21 cellular contexts compared by ENCODE assay signal in the genomic region with DNA sequence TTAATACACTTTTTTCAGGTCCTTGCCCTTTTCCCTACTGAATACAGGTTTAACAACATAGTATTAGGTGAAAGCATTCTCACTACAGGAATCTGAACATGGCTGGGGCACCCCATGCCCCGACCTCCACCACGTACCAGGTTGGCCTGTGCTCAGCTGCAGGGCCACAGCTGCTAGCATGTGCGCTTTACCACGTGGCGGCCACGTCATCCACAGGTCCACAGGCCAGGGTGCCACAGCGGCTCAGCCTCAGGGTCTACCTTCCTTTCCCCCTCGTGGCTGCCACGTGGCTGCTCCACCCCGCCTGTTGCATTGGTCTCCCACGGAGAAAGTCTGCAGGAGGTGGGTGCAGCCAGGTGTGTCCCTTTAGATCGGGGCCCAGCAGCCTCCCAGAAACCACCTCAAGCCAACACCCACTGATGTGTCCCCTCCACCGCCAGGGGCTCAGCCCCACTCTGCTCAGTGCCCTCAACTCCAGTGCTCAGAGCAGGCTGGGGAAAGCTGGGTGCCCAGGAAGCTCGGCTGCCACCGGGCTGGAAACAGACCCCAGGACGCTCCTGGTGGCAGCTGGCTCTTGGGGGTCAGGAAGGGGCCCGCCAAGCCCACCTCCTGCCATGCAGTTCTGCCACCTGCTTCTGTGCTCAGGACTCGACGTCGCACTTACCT. TPM values are rescaled to one million over a fixed set of nuclear protein-coding genes. Genes with fewer than 3 reads are reported as not detected.
"Had no signal": no experiment of that assay in that cellular context is flagged by ENCODE, and none has a peak within 500 bp of the region (broad histone marks: within the 10 kb centered on the region; RNA-seq: fewer than 3 reads in every experiment).

No MANE protein-coding gene starts in this region.

- H3K9ac ChIP-seq: parathyroid adenoma had no signal

- H3K27me3 Mint-ChIP-seq: stimulated activated naive B cell treated with anti-CD40 and anti-IgM and Interleukin-4, amounts not matched to agents 10 μg/mL and 1 μg/mL and 100 μg/mL, for 72 hours; stimulated activated naive CD8-positive, alpha-beta T cell treated with anti-CD3 and anti-CD28 coated beads, Interleukin-15, amount 100 ng/mL, for 72 hours had no signal

- H3K4me1 Mint-ChIP-seq: endodermal cell had no signal

- FAIRE-seq: endothelial cell of umbilical vein, kidney had no signal

- H3K79me2 ChIP-seq: parathyroid adenoma had no signal

- H3K4me3 ChIP-seq: coronary artery, prostate gland, sigmoid colon, skin epidermis, testis, tibial nerve had no signal

- H3K4me1 ChIP-seq: parathyroid adenoma had no signal

- ATAC-seq: left colon; stimulated activated naive B cell treated with anti-CD40 and anti-IgM and Interleukin-4, amounts not matched to agents 10 μg/mL and 1 μg/mL and 100 μg/mL, for 72 hours; stimulated activated naive CD8-positive, alpha-beta T cell treated with anti-CD3 and anti-CD28 coated beads, Interleukin-15, amount 100 ng/mL, for 72 hours had no signal

- H3K4me3 Mint-ChIP-seq: endodermal cell; nephron; stimulated activated naive B cell treated with anti-CD40 and anti-IgM and Interleukin-4, amounts not matched to agents 10 μg/mL and 1 μg/mL and 100 μg/mL, for 72 hours; stimulated activated naive CD8-positive, alpha-beta T cell treated with anti-CD3 and anti-CD28 coated beads, Interleukin-15, amount 100 ng/mL, for 72 hours had no signal

- H3K9me3 Mint-ChIP-seq: endodermal cell; nephron; stimulated activated naive B cell treated with anti-CD40 and anti-IgM and Interleukin-4, amounts not matched to agents 10 μg/mL and 1 μg/mL and 100 μg/mL, for 72 hours; stimulated activated naive CD8-positive, alpha-beta T cell treated with anti-CD3 and anti-CD28 coated beads, Interleukin-15, amount 100 ng/mL, for 72 hours had no signal

- H2AFZ ChIP-seq: parathyroid adenoma had no signal

- H3K27ac Mint-ChIP-seq: endodermal cell; stimulated activated naive B cell treated with anti-CD40 and anti-IgM and Interleukin-4, amounts not matched to agents 10 μg/mL and 1 μg/mL and 100 μg/mL, for 72 hours had no signal

- H3K27me3 ChIP-seq: foreskin keratinocyte, sigmoid colon, testis, tibial nerve had no signal

- H3K27ac ChIP-seq: coronary artery, foreskin keratinocyte, parathyroid adenoma, sigmoid colon, testis, tibial nerve had no signal

- H3K9me3 ChIP-seq: prostate gland, sigmoid colon, testis, tibial nerve had no signal

- DNase-seq: cerebellar nuclear complex; effector CD4-positive, alpha-beta T cell; endodermal cell; erythroblast; left colon; mammary epithelial cell; sigmoid colon; stimulated activated CD4-positive, alpha-beta T cell treated with anti-CD3 and anti-CD28 coated beads, Interleukin-2, amount 100 ng/mL, for 24 hours; stimulated activated CD4-positive, alpha-beta T cell treated with anti-CD3 and anti-CD28 coated beads, Interleukin-4, amount 100 ng/mL, for 4 hours; stimulated activated naive B cell treated with anti-CD40 and anti-IgM and Interleukin-4, amounts not matched to agents 10 μg/mL and 1 μg/mL and 100 μg/mL, for 72 hours; stimulated activated naive CD8-positive, alpha-beta T cell treated with anti-CD3 and anti-CD28 coated beads, Interleukin-15, amount 100 ng/mL, for 72 hours; testis had no signal

RNA-seq across cellular contexts. Expression of a gene that starts 58.7 kb away (rescaled TPM):
- total RNA-seq: endothelial cell of umbilical vein had no signal
